Comparison of ENCODE assay signal across 15 cellular contexts in genomic region chr7:121077165-121077630, GRCh38.
"Had no signal": no experiment of that assay in that cellular context is flagged by ENCODE, and none has a peak within 500 bp of the region (broad histone marks: within the 10 kb centered on the region; RNA-seq: fewer than 3 reads in every experiment).

No MANE protein-coding gene starts in this region.

- H3K4me3 Mint-ChIP-seq: activated T-helper 1 cell treated with anti-CD3 and anti-CD28 coated beads, Interleukin-12 subunit alpha, Interleukin-12 subunit beta, Interleukin-2, Interleukin-4 antibody, amounts not matched to agents 30 ng/mL and 10 ng/mL and 1 ng/mL, durations not matched to agents 14 hours and 24 hours and 36 hours; endodermal cell; natural killer cell; T-helper 2 cell treated with Interferon-gamma antibody and Interleukin-4, amounts not matched to agents 5 μg/mL and 100 μg/mL, for 36 hours; type B pancreatic cell had no signal

- H3K36me3 ChIP-seq: cardiac muscle cell had no signal

- H3K4me3 ChIP-seq: cardiac muscle cell, hepatocyte, skin epidermis had no signal

- H3K27me3 Mint-ChIP-seq: type B pancreatic cell had no signal

- H3K27ac ChIP-seq: cardiac muscle cell, hepatocyte, skin epidermis had no signal

- DNase-seq: activated CD4-positive, alpha-beta T cell treated with anti-CD3 and anti-CD28 coated beads, Interleukin-2, amount 50 U/mL, for 1 hour; activated naive CD4-positive, alpha-beta T cell; endodermal cell; islet precursor cell; natural killer cell; nucleus accumbens; stimulated activated CD4-positive, alpha-beta T cell treated with anti-CD3 and anti-CD28 coated beads, Interleukin-15, amount 100 ng/mL, for 24 hours; stimulated activated CD4-positive, alpha-beta T cell treated with anti-CD3 and anti-CD28 coated beads, Interleukin-4, amount 100 ng/mL, for 1 hour; stimulated activated naive CD4-positive, alpha-beta T cell had no signal

- H3K4me1 Mint-ChIP-seq: natural killer cell had no signal

- H3K27me3 ChIP-seq: cardiac muscle cell, hepatocyte had no signal

- H3K27ac Mint-ChIP-seq: activated T-helper 1 cell treated with anti-CD3 and anti-CD28 coated beads, Interleukin-12 subunit alpha, Interleukin-12 subunit beta, Interleukin-2, Interleukin-4 antibody, amounts not matched to agents 30 ng/mL and 10 ng/mL and 1 ng/mL, durations not matched to agents 14 hours and 24 hours and 36 hours; endodermal cell; natural killer cell; T-helper 2 cell treated with Interferon-gamma antibody and Interleukin-4, amounts not matched to agents 5 μg/mL and 100 μg/mL, for 36 hours; type B pancreatic cell had no signal

- H3K36me3 Mint-ChIP-seq: natural killer cell, type B pancreatic cell had no signal

- H3K9me3 Mint-ChIP-seq: activated T-helper 1 cell treated with anti-CD3 and anti-CD28 coated beads, Interleukin-12 subunit alpha, Interleukin-12 subunit beta, Interleukin-2, Interleukin-4 antibody, amounts not matched to agents 30 ng/mL and 10 ng/mL and 1 ng/mL, durations not matched to agents 14 hours and 24 hours and 36 hours; endodermal cell; natural killer cell; T-helper 2 cell treated with Interferon-gamma antibody and Interleukin-4, amounts not matched to agents 5 μg/mL and 100 μg/mL, for 36 hours; type B pancreatic cell had no signal
